In genomic region chr2:174039551-174040416, GRCh38 we compare ENCODE assay signal across 1 cellular context.
TF ChIP-seq lines count a peak whose summit lies in the region.

No MANE protein-coding gene starts in this region.

TF ChIP-seq in HepG2, 621 proteins besides CTCF, POLR2A, EP300 and RAD21 (continued from another document and continues in another):
- TF ChIP-seq PBX2 (CRISPR knock-in tag; IDR thresholded peaks at IDR 0.05) (no peak), ZNF609 (CRISPR knock-in tag; IDR thresholded peaks at IDR 0.05; ENCODE audit: borderline replicate concordance) (no peak), ZNF782 (CRISPR knock-in tag; IDR thresholded peaks at IDR 0.05; ENCODE audit: borderline replicate concordance) (no peak), YEATS2 (CRISPR knock-in tag; IDR thresholded peaks at IDR 0.05; ENCODE audit: borderline replicate concordance) (peak; percentile 57; the same call in 1 of the 2 replicates), HNF1B (CRISPR knock-in tag; IDR thresholded peaks at IDR 0.05) (peak; percentile 57; the same call in 1 of the 2 replicates), ZBTB7B (CRISPR knock-in tag; IDR thresholded peaks at IDR 0.05) (0 out of 2 replicates have a peak, but pooled peaks have one; percentile 41), CEBPG (CRISPR knock-in tag; IDR thresholded peaks at IDR 0.05) (peak; percentile 42), NCOA2 (CRISPR knock-in tag; IDR thresholded peaks at IDR 0.05) (peak; percentile 45; the same call in 1 of the 2 replicates), ZNF687 (CRISPR knock-in tag; IDR thresholded peaks at IDR 0.05) (peak; percentile 81), ZNF710 (CRISPR knock-in tag; IDR thresholded peaks at IDR 0.05; ENCODE audit: borderline replicate concordance) (peak; percentile 29; the same call in 1 of the 2 replicates), ZFP37 (CRISPR knock-in tag; IDR thresholded peaks at IDR 0.05; ENCODE audit: borderline replicate concordance) (no peak), KIAA2018 (CRISPR knock-in tag; IDR thresholded peaks at IDR 0.05; ENCODE audit: borderline replicate concordance) (no peak)
